ENCODE assay signal across 1 cellular context in the genomic region with DNA sequence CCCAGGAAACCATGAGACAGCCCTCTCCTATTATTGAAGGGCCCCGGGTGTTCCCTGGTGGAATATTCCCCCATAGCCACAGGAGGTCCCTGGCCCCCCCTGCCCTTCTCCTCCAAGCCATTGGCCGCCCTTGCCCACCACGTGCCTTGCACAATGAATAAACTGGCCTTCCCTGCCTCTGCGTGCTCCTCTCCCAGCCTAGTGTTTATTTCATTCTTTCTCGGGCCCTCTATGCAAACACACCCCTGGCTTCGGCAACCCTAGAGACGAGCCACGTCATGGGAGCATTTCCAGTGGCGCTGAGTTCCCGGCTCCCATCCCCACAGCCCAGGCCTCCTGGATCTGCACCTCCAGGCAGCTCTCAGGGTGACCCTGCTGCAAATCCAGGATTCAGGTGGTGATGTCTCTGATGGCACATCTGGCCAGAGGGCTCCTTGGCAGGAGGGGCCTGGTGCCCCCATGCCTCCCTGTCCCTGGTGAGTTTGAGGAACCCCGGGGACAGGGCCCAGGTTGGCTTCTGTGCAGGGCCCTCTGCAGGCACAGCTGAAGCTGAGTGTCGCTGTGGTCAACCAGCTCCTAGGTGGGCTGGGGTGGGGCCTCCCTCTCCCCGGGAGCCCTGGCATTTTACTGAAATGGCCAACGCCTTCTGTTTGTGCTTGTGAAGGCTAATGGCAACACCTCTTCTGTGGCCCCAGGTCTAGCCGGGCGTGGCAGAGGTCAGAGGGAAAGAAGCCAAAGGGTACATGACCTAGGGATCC.
TF ChIP-seq lines count a peak whose summit lies in the region.

No MANE protein-coding gene starts in this region.

TF ChIP-seq in IMR-90, 13 proteins besides CTCF, POLR2A, EP300 and RAD21 (continued from another document):
- TF ChIP-seq, protein P1, sequence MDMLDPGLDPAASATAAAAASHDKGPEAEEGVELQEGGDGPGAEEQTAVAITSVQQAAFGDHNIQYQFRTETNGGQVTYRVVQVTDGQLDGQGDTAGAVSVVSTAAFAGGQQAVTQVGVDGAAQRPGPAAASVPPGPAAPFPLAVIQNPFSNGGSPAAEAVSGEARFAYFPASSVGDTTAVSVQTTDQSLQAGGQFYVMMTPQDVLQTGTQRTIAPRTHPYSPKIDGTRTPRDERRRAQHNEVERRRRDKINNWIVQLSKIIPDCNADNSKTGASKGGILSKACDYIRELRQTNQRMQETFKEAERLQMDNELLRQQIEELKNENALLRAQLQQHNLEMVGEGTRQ (IDR thresholded peaks at IDR 0.05; ENCODE audit: low read depth, low read length): no peak
- no peak for TF ChIP-seq RFX5 (IDR thresholded peaks at IDR 0.05; ENCODE audit: low read depth, low read length)
- TF ChIP-seq SMC3 (IDR thresholded peaks at IDR 0.05; ENCODE audit: low read depth, low read length): no peak
- TF ChIP-seq MAFK (IDR thresholded peaks at IDR 0.05; ENCODE audit: low read depth, low read length): no peak
- TF ChIP-seq BHLHE40 (IDR thresholded peaks at IDR 0.05; ENCODE audit: low read depth, low read length): no peak
- TF ChIP-seq, protein P2, sequence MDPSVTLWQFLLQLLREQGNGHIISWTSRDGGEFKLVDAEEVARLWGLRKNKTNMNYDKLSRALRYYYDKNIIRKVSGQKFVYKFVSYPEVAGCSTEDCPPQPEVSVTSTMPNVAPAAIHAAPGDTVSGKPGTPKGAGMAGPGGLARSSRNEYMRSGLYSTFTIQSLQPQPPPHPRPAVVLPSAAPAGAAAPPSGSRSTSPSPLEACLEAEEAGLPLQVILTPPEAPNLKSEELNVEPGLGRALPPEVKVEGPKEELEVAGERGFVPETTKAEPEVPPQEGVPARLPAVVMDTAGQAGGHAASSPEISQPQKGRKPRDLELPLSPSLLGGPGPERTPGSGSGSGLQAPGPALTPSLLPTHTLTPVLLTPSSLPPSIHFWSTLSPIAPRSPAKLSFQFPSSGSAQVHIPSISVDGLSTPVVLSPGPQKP (IDR thresholded peaks at IDR 0.05; ENCODE audit: borderline replicate concordance, low read depth, low read length): no peak
- no peak for TF ChIP-seq FOS (IDR thresholded peaks at IDR 0.05; ENCODE audit: low read depth, low read length)
- no peak for TF ChIP-seq MAZ (IDR thresholded peaks at IDR 0.05; ENCODE audit: borderline replicate concordance, low read depth, low read length)
